In genomic region chr7:151517601-151518104, GRCh38 we compare ENCODE assay signal across 8 cellular contexts. TPM values are rescaled to one million over a fixed set of nuclear protein-coding genes. Genes with fewer than 3 reads are reported as not detected.
A peak's percentile ranks its signal among the peaks of the same experiment; 100 is the strongest.
DNase-seq lines count a peak whose midpoint lies in the region; ATAC-seq and TF ChIP-seq lines count a peak whose summit lies in the region.

No MANE protein-coding gene starts in this region.

- H3K36me3 Mint-ChIP-seq in activated naive CD4-positive, alpha-beta T cell treated with anti-CD3 and anti-CD28 coated beads, Interleukin-2, amount 10 ng/mL, durations not matched to agents 7 days and 5 days = peaks cover 28% of the 10 kb centered on the region

- no peaks in the 10 kb centered on the region for H3K27me3 ChIP-seq in ascending aorta
- H3K27me3 ChIP-seq in upper lobe of right lung = no peaks in the 10 kb centered on the region

- no peak for ATAC-seq in upper lobe of right lung
- no peak for ATAC-seq in GM18505 (IDR thresholded peaks at IDR 0.05; ENCODE audit: unreplicated experiment)
- ATAC-seq in HG02840 (IDR thresholded peaks at IDR 0.05; ENCODE audit: low FRiP score, unreplicated experiment) = no peak
- ATAC-seq in GM21737 (IDR thresholded peaks at IDR 0.05; ENCODE audit: unreplicated experiment) = no peak

- TF ChIP-seq POLR2A in lower leg skin (IDR thresholded peaks at IDR 0.05) (no peak), GM18505 (IDR thresholded peaks at IDR 0.05; ENCODE audit: borderline replicate concordance, extremely low read depth, insufficient read depth, insufficient read length) (no peak)

- peaks cover 0 to 19% of the 10 kb centered on the region in 2 donors for H3K4me1 ChIP-seq in ascending aorta
- peaks cover 32% of the 10 kb centered on the region for H3K4me1 ChIP-seq in upper lobe of right lung

- no peaks in the 10 kb centered on the region for H3K9me3 ChIP-seq in ascending aorta
- H3K9me3 ChIP-seq in upper lobe of right lung = no peaks in the 10 kb centered on the region

- H3K27ac Mint-ChIP-seq in activated naive CD4-positive, alpha-beta T cell treated with anti-CD3 and anti-CD28 coated beads, Interleukin-2, amount 10 ng/mL, durations not matched to agents 7 days and 5 days = peak overlapping the region; percentile 98

- intact Hi-C loops in ascending aorta (cut with DNase I) (loop anchor here (2.0 to 10.0 kb wide), 5 partner anchors 13 to 357 kb away; partner anchors contain the start of gene PRKAG2), lower leg skin (cut with DNase I; ENCODE audit: low total_unique reads) (no loop called here), upper lobe of right lung (cut with DNase I) (no loop called here)

- H3K4me3 ChIP-seq in ascending aorta (peak overlapping the region; percentile 86 to 98), lower leg skin (ENCODE audit: low read depth, poor library complexity, severe bottlenecking) (peak overlapping the region; percentile 92), upper lobe of right lung (peak overlapping the region; percentile 70)

- TF ChIP-seq CTCF in ascending aorta (IDR thresholded peaks at IDR 0.05) (no peak), lower leg skin (IDR thresholded peaks at IDR 0.05) (no peak), upper lobe of right lung (IDR thresholded peaks at IDR 0.05) (no peak)

- WGBS in lower leg skin, 2 donors = 61 to 70% methylated on average over 7 of the region's 7 CpGs

- no peak for DNase-seq in activated naive CD4-positive, alpha-beta T cell treated with anti-CD3 and anti-CD28 coated beads, Interleukin-2, amount 10 ng/mL, durations not matched to agents 7 days and 5 days
- DNase-seq in activated naive CD4-positive, alpha-beta T cell treated with anti-CD3 and anti-CD28 coated beads, Interleukin-2, amount 50 U/mL, for 16 hours = no peak
- DNase-seq in ascending aorta (ENCODE audit: low spot score in 2 of 2) (peak in 1 of 2 donors; percentile 62), lower leg skin (ENCODE audit: low spot score in 2 of 2) (no peak), upper lobe of right lung (no peak)

- H3K4me3 Mint-ChIP-seq in activated naive CD4-positive, alpha-beta T cell treated with anti-CD3 and anti-CD28 coated beads, Interleukin-2, amount 10 ng/mL, durations not matched to agents 7 days and 5 days = peak overlapping the region; percentile 97

- CTCF ChIA-PET in activated naive CD4-positive, alpha-beta T cell treated with anti-CD3 and anti-CD28 coated beads, Interleukin-2, amount 10 ng/mL, durations not matched to agents 7 days and 5 days (lab: Charles Lee) = interaction anchor here (0.7 kb wide), 1 partner anchor 121 kb away, joined by 3 read pairs; no protein-coding TSS in a partner anchor

- H3K36me3 ChIP-seq in ascending aorta (no peaks in the 10 kb centered on the region), upper lobe of right lung (no peaks in the 10 kb centered on the region)

- peaks cover 62% of the 10 kb centered on the region for H3K4me1 Mint-ChIP-seq in activated naive CD4-positive, alpha-beta T cell treated with anti-CD3 and anti-CD28 coated beads, Interleukin-2, amount 10 ng/mL, durations not matched to agents 7 days and 5 days

- peaks cover 19% of the 10 kb centered on the region for H3K27me3 Mint-ChIP-seq in activated naive CD4-positive, alpha-beta T cell treated with anti-CD3 and anti-CD28 coated beads, Interleukin-2, amount 10 ng/mL, durations not matched to agents 7 days and 5 days

- H3K27ac ChIP-seq in ascending aorta (peak overlapping the region in 1 of 2 donors; percentile 98), upper lobe of right lung (peak overlapping the region; percentile 96)

- no peaks in the 10 kb centered on the region for H3K9me3 Mint-ChIP-seq in activated naive CD4-positive, alpha-beta T cell treated with anti-CD3 and anti-CD28 coated beads, Interleukin-2, amount 10 ng/mL, durations not matched to agents 7 days and 5 days

RNA-seq across cellular contexts. Expression of gene RHEB, which starts 2.0 kb away (rescaled TPM):
- 68.6 TPM for total RNA-seq in ascending aorta
- total RNA-seq in lower leg skin = 10 to 100 TPM; 41.2 to 64.4 (median 53.5) TPM
- total RNA-seq in upper lobe of right lung = 103 TPM
